In genomic region chr3:10514407-10515069, GRCh38 we compare ENCODE assay signal across 1 cellular context.
TF ChIP-seq lines count a peak whose summit lies in the region.

No MANE protein-coding gene starts in this region.

TF ChIP-seq in HepG2, 621 proteins besides CTCF, POLR2A, EP300 and RAD21 (continued from another document and continues in another):
- 0 out of 2 replicates have a peak, but pooled peaks have one; percentile 18 for TF ChIP-seq ARID5B (CRISPR knock-in tag; IDR thresholded peaks at IDR 0.05)
- no peak for TF ChIP-seq GABPA (IDR thresholded peaks at IDR 0.05; ENCODE audit: low read depth, low read length)
- no peak; the same call in 1 of the 2 replicates for TF ChIP-seq GABPA (CRISPR knock-in tag; IDR thresholded peaks at IDR 0.05; ENCODE audit: low read depth)
- TF ChIP-seq ZNF605 (CRISPR knock-in tag; IDR thresholded peaks at IDR 0.05) = 0 out of 2 replicates have a peak, but pooled peaks have one; percentile 26
- TF ChIP-seq SP1 (IDR thresholded peaks at IDR 0.05) = no peak
- TF ChIP-seq SP1 (CRISPR knock-in tag; IDR thresholded peaks at IDR 0.05) = no peak
- no peak for TF ChIP-seq ZNF773 (CRISPR knock-in tag; IDR thresholded peaks at IDR 0.05; ENCODE audit: borderline replicate concordance)
- TF ChIP-seq ARNTL (CRISPR knock-in tag; IDR thresholded peaks at IDR 0.05) = no peak
- TF ChIP-seq CEBPG (CRISPR knock-in tag; IDR thresholded peaks at IDR 0.05) = peak; percentile 67
- no peak for TF ChIP-seq HNRNPLL (IDR thresholded peaks at IDR 0.05; ENCODE audit: low read depth, low read length, poor library complexity, severe bottlenecking)
- TF ChIP-seq RORA (CRISPR knock-in tag; IDR thresholded peaks at IDR 0.05) = no peak
- TF ChIP-seq FOXK2 (IDR thresholded peaks at IDR 0.05) = no peak
- TF ChIP-seq CBFB (CRISPR knock-in tag; IDR thresholded peaks at IDR 0.05) = no peak
- no peak for TF ChIP-seq SNRNP70 (IDR thresholded peaks at IDR 0.05; ENCODE audit: low read depth, low read length)
- TF ChIP-seq ELF1 (CRISPR knock-in tag; IDR thresholded peaks at IDR 0.05) = no peak
- no peak; the same call in 1 of the 2 replicates for TF ChIP-seq THAP9 (CRISPR knock-in tag; IDR thresholded peaks at IDR 0.05; ENCODE audit: borderline replicate concordance)
- no peak for TF ChIP-seq TFDP2 (CRISPR knock-in tag; IDR thresholded peaks at IDR 0.05)
- TF ChIP-seq BCL6 (CRISPR knock-in tag; IDR thresholded peaks at IDR 0.05) = peak; percentile 64
- no peak for TF ChIP-seq ZNF674 (CRISPR knock-in tag; IDR thresholded peaks at IDR 0.05; ENCODE audit: low read depth)
- no peak for TF ChIP-seq ZNF784 (CRISPR knock-in tag; IDR thresholded peaks at IDR 0.05; ENCODE audit: borderline replicate concordance)
- no peak for TF ChIP-seq ZNF737 (CRISPR knock-in tag; IDR thresholded peaks at IDR 0.05; ENCODE audit: borderline replicate concordance)
- peak; percentile 79 for TF ChIP-seq RARA (CRISPR knock-in tag; IDR thresholded peaks at IDR 0.05)
- TF ChIP-seq GPBP1L1 (CRISPR knock-in tag; IDR thresholded peaks at IDR 0.05) = no peak
- no peak for TF ChIP-seq AKAP8 (CRISPR knock-in tag; IDR thresholded peaks at IDR 0.05)
- no peak for TF ChIP-seq ZNF704 (CRISPR knock-in tag; IDR thresholded peaks at IDR 0.05; ENCODE audit: borderline replicate concordance)
- no peak for TF ChIP-seq ELF3 (CRISPR knock-in tag; IDR thresholded peaks at IDR 0.05)
- TF ChIP-seq EED (CRISPR knock-in tag; IDR thresholded peaks at IDR 0.05) = no peak
- TF ChIP-seq ZNF672 (CRISPR knock-in tag; IDR thresholded peaks at IDR 0.05) = no peak
- TF ChIP-seq REPIN1 (CRISPR knock-in tag; IDR thresholded peaks at IDR 0.05; ENCODE audit: borderline replicate concordance, low read depth) = no peak
- TF ChIP-seq RNF2 (conservative IDR thresholded peaks at IDR 0.05; ENCODE audit: low read depth) = no peak
- no peak for TF ChIP-seq NBN (conservative IDR thresholded peaks at IDR 0.05)
- no peak for TF ChIP-seq FOSL1 (CRISPR knock-in tag; IDR thresholded peaks at IDR 0.05; ENCODE audit: borderline replicate concordance)
- TF ChIP-seq ARID2 (CRISPR knock-in tag; IDR thresholded peaks at IDR 0.05; ENCODE audit: borderline replicate concordance) = no peak
- TF ChIP-seq ZBTB21 (CRISPR knock-in tag; IDR thresholded peaks at IDR 0.05) = no peak
- 0 out of 2 replicates have a peak, but pooled peaks have one; percentile 36 for TF ChIP-seq PHF20 (CRISPR knock-in tag; IDR thresholded peaks at IDR 0.05)
- TF ChIP-seq ETV5 (CRISPR knock-in tag; IDR thresholded peaks at IDR 0.05; ENCODE audit: borderline replicate concordance) = 0 out of 2 replicates have a peak, but pooled peaks have one; percentile 18
- 0 out of 2 replicates have a peak, but pooled peaks have one; percentile 44 for TF ChIP-seq ZNF431 (CRISPR knock-in tag; IDR thresholded peaks at IDR 0.05; ENCODE audit: borderline replicate concordance, low read depth)
- TF ChIP-seq NR2C2 (CRISPR knock-in tag; IDR thresholded peaks at IDR 0.05; ENCODE audit: borderline replicate concordance) = peak; percentile 48; the same call in 1 of the 2 replicates
- no peak for TF ChIP-seq ZNF513 (CRISPR knock-in tag; conservative IDR thresholded peaks at IDR 0.05)
- no peak for TF ChIP-seq ZNF460 (CRISPR knock-in tag; IDR thresholded peaks at IDR 0.05; ENCODE audit: borderline replicate concordance)
- TF ChIP-seq KAT2B (IDR thresholded peaks at IDR 0.05; ENCODE audit: borderline replicate concordance, low read depth, low read length) = no peak
- no peak for TF ChIP-seq DDIT3 (CRISPR knock-in tag; IDR thresholded peaks at IDR 0.05)
- TF ChIP-seq ZNF256 (CRISPR knock-in tag; conservative IDR thresholded peaks at IDR 0.05) = no peak
- no peak for TF ChIP-seq FOXP4 (CRISPR knock-in tag; IDR thresholded peaks at IDR 0.05)
- TF ChIP-seq ZNF281 (CRISPR knock-in tag; IDR thresholded peaks at IDR 0.05; ENCODE audit: borderline replicate concordance) = peak; percentile 15; the same call in 1 of the 2 replicates
